ENCODE assay signal across 16 cellular contexts in genomic region chr3:77001071-77001470, GRCh38. TPM values are rescaled to one million over a fixed set of nuclear protein-coding genes. Genes with fewer than 3 reads are reported as not detected.
DNase-seq lines count a peak whose midpoint lies in the region; TF ChIP-seq lines count a peak whose summit lies in the region.
"Had no signal": no experiment of that assay in that cellular context is flagged by ENCODE, and none has a peak within 500 bp of the region (broad histone marks: within the 10 kb centered on the region; RNA-seq: fewer than 3 reads in every experiment).

No MANE protein-coding gene starts in this region.

- H3K9ac ChIP-seq in smooth muscle cell (ENCODE audit: low read depth) = no peak overlapping the region
- H3K9ac ChIP-seq: BLaER1 had no signal

- no peaks in the 10 kb centered on the region for H3K4me1 Mint-ChIP-seq in MCF 10A (ENCODE audit: insufficient read depth, unreplicated experiment)
- H3K4me1 Mint-ChIP-seq: CD14-positive monocyte; CD4-positive, alpha-beta memory T cell had no signal

- no peaks in the 10 kb centered on the region for H4K20me1 ChIP-seq in smooth muscle cell (ENCODE audit: low read depth)
- H4K20me1 ChIP-seq: BLaER1 had no signal

- DNase-seq in NCI-H446 treated with DMSO at 0.1 percent for 48 hours (lab: John Stamatoyannopoulos, UW) (peak; percentile 52), cerebellar cortex (ENCODE audit: low spot score) (peak; percentile 34), fibroblast of gingiva (ENCODE audit: low read depth) (peak; percentile 28), smooth muscle cell (lab: John Stamatoyannopoulos, UW; ENCODE audit: unreplicated experiment) (no peak), midbrain (lab: John Stamatoyannopoulos, UW) (no peak), MCF 10A (ENCODE audit: unreplicated experiment) (no peak), GM13977 (ENCODE audit: low spot score) (no peak)
- DNase-seq: 8988T; CD4-positive, alpha-beta memory T cell; DMS153; DMS79 treated with DMSO at 0.1 percent for 48 hours; H9 had no signal

- H2AFZ ChIP-seq in smooth muscle cell (ENCODE audit: low read depth) = peak overlapping the region; percentile 61

- intact Hi-C loops in MCF 10A (cut with micrococcal nuclease) = no loop called here

- no peak overlapping the region for H3K4me3 Mint-ChIP-seq in MCF 10A (ENCODE audit: unreplicated experiment)
- H3K4me3 Mint-ChIP-seq: CD14-positive monocyte; CD4-positive, alpha-beta memory T cell; H9 had no signal

- peaks cover 53% of the 10 kb centered on the region for H3K27me3 Mint-ChIP-seq in MCF 10A (ENCODE audit: insufficient read depth, unreplicated experiment)
- H3K27me3 Mint-ChIP-seq: CD4-positive, alpha-beta memory T cell had no signal

- H3K4me2 ChIP-seq in smooth muscle cell = peak overlapping the region; percentile 45
- H3K4me2 ChIP-seq: BLaER1 had no signal

- H3F3A ChIP-seq in smooth muscle cell (ENCODE audit: low read depth) = no peaks in the 10 kb centered on the region

- 37% methylated on average over 5 of the region's 5 CpGs for WGBS in smooth muscle cell (ENCODE audit: low lambda C conversion rate)

- H3K36me3 ChIP-seq in smooth muscle cell (ENCODE audit: low read depth) = no peaks in the 10 kb centered on the region
- H3K36me3 ChIP-seq: BLaER1 had no signal

- no peaks in the 10 kb centered on the region for H3K79me2 ChIP-seq in smooth muscle cell (ENCODE audit: low read depth)

- no peaks in the 10 kb centered on the region for H3K4me1 ChIP-seq in smooth muscle cell (ENCODE audit: low read depth)
- H3K4me1 ChIP-seq: BLaER1 had no signal

- H3K36me3 Mint-ChIP-seq in MCF 10A (ENCODE audit: insufficient read depth, unreplicated experiment) = no peaks in the 10 kb centered on the region
- H3K36me3 Mint-ChIP-seq: CD14-positive monocyte; CD4-positive, alpha-beta memory T cell had no signal

- CTCF ChIA-PET in MCF 10A (lab: Yijun Ruan, JAX) = no interaction called here

- no TSS peak for BruUV-seq in MCF 10A (replicated peaks; lab: Mats Ljungman, UMichigan)

- no peak overlapping the region for H3K27ac Mint-ChIP-seq in MCF 10A (ENCODE audit: low read depth, unreplicated experiment)
- H3K27ac Mint-ChIP-seq: CD14-positive monocyte, H9 had no signal

- POLR2A ChIA-PET in MCF 10A (lab: Yijun Ruan, JAX) = no interaction called here

- no peak overlapping the region for H3K4me3 ChIP-seq in smooth muscle cell
- H3K4me3 ChIP-seq: BLaER1, GM12878 had no signal

- TF ChIP-seq CTCF in smooth muscle cell (IDR thresholded peaks at IDR 0.05; ENCODE audit: borderline replicate concordance, insufficient read depth, poor library complexity, severe bottlenecking) (no peak), MCF 10A (IDR thresholded peaks at IDR 0.05; ENCODE audit: unreplicated experiment) (no peak), GM13977 (IDR thresholded peaks at IDR 0.05; ENCODE audit: extremely low read depth, insufficient read depth, missing control alignments) (no peak)

- in situ Hi-C loops in GM13977 (cut with MboI; ENCODE audit: low pct_unique_long_range_greater_than_20kb, low sequenced_read_pairs, unreplicated experiment) = no loop called here

- H3K27ac ChIP-seq in smooth muscle cell (ENCODE audit: low read depth) = no peak overlapping the region
- H3K27ac ChIP-seq: BLaER1 had no signal

- no peaks in the 10 kb centered on the region for H3K9me3 Mint-ChIP-seq in MCF 10A (ENCODE audit: unreplicated experiment)
- H3K9me3 Mint-ChIP-seq: H9 had no signal

- no peaks in the 10 kb centered on the region for H3K27me3 ChIP-seq in smooth muscle cell (ENCODE audit: low read depth)
- H3K27me3 ChIP-seq: BLaER1 had no signal

- H3K9me3 ChIP-seq in smooth muscle cell (replicated peaks; ENCODE audit: low read depth) = no peaks in the 10 kb centered on the region
- H3K9me3 ChIP-seq: BLaER1 had no signal

RNA-seq across cellular contexts. Expression of gene ROBO2, which starts 38.8 kb away (rescaled TPM):
- total RNA-seq in smooth muscle cell (54.4 and 69.7 TPM in 2 replicates), MCF 10A (2022) (not detected in 2 replicates)
- 15.9 and 23.9 TPM in 2 replicates for polyA plus RNA-seq in smooth muscle cell
- total RNA-seq: CD4-positive, alpha-beta memory T cell; HepG2 had no signal
- polyA plus RNA-seq: CD14-positive monocyte; CD4-positive, alpha-beta memory T cell; HepG2 had no signal

Comparison
In these comparisons a context has a peak if more than half of its experiments do, and no peak if none do; other contexts are left out.
1. DNase-seq: peak in NCI-H446 treated with DMSO at 0.1 percent for 48 hours (single experiment), cerebellar cortex (single experiment) and fibroblast of gingiva (single experiment); none in smooth muscle cell (single experiment), midbrain (single experiment), MCF 10A (single experiment) and GM13977 (single experiment).
2. RNA of gene ROBO2, which starts 38.8 kb away (total RNA-seq): 54.4 to 69.7 TPM in smooth muscle cell; not detected in MCF 10A; every median in the first group is over 10 times any median in the second.